1 cellular context compared by ENCODE assay signal in genomic region chr1:39020494-39020893, GRCh38.
A peak's percentile ranks its signal among the peaks of the same experiment; 100 is the strongest.
TF ChIP-seq lines count a peak whose summit lies in the region.
"Not testable (repeated sequence)": the region's sequence is repeated elsewhere in the genome, so short reads cannot be mapped to it uniquely, and the experiment has no call there.

No MANE protein-coding gene starts in this region.

- H3K4me1 ChIP-seq in HEK293 (ENCODE audit: control insufficient read depth, insufficient read depth, low read length), result not testable (repeated sequence)

- not testable (repeated sequence) for H3K36me3 ChIP-seq in HEK293 (ENCODE audit: control insufficient read depth in 2 of 2, insufficient read depth in 1 of 2, low read length in 2 of 2)

- TF ChIP-seq CTCF in HEK293 (tag by site-specific recombination; IDR thresholded peaks at IDR 0.05), result not testable (repeated sequence)

- H3K27ac ChIP-seq in HEK293 (ENCODE audit: extremely low read depth, low read depth, low read length), result not testable (repeated sequence)

- POLR2A ChIA-PET in HEK293 (lab: Yijun Ruan, JAX), result not testable (repeated sequence)

- not testable (repeated sequence) for H3K4me3 ChIP-seq in HEK293 (ENCODE audit: low read depth, low read length)

- not testable (repeated sequence) for H3K9me3 ChIP-seq in HEK293 (ENCODE audit: control insufficient read depth, insufficient read depth, low read depth, low read length)

- CTCF ChIA-PET in HEK293 (lab: Yijun Ruan, JAX), result not testable (repeated sequence)

TF ChIP-seq in HEK293, 187 proteins besides CTCF, POLR2A, EP300 and RAD21:
- TF ChIP-seq ZNF248 (tag by site-specific recombination; IDR thresholded peaks at IDR 0.05), result peak; percentile 90
TF ChIP-seq in HEK293: peak in this region for 1; not testable (repeated sequence) for 186.
